In genomic region chr19:50657672-50658437, GRCh38 we compare ENCODE assay signal across 8 cellular contexts. TPM values are rescaled to one million over a fixed set of nuclear protein-coding genes. Genes with fewer than 3 reads are reported as not detected.
DNase-seq lines count a peak whose midpoint lies in the region; ATAC-seq and TF ChIP-seq lines count a peak whose summit lies in the region.

No MANE protein-coding gene starts in this region.

- ATAC-seq in stimulated activated naive CD8-positive, alpha-beta T cell treated with anti-CD3 and anti-CD28 coated beads, Interleukin-15, Interleukin-2, amounts not matched to agents 100 U/mL and 50 U/mL, for 24 hours: peak; percentile 98
- no peak for ATAC-seq in GM18873 (IDR thresholded peaks at IDR 0.05; ENCODE audit: low FRiP score, unreplicated experiment)

- H3K4me1 Mint-ChIP-seq in neural crest cell: peaks cover 38% of the 10 kb centered on the region

- H3K4me3 Mint-ChIP-seq in neural crest cell: peak overlapping the region; percentile 92

- peak; percentile 99 for DNase-seq in DMS79 treated with DMSO at 0.1 percent for 48 hours (lab: John Stamatoyannopoulos, UW)
- DNase-seq in HS-5 (ENCODE audit: low read depth): peak; percentile 96
- peak; percentile 98 for DNase-seq in SIG-M5 (lab: John Stamatoyannopoulos, UW)
- DNase-seq in activated gamma-delta T cell (lab: John Stamatoyannopoulos, UW): peak; percentile 52
- peak; percentile 93 for DNase-seq in fibroblast of the conjunctiva (ENCODE audit: low read depth)
- DNase-seq in neural crest cell (ENCODE audit: low read depth, low spot score): peak; percentile 97
- peak; percentile 91 for DNase-seq in stimulated activated naive CD8-positive, alpha-beta T cell treated with anti-CD3 and anti-CD28 coated beads, Interleukin-15, Interleukin-2, amounts not matched to agents 100 U/mL and 50 U/mL, for 24 hours

- H3K36me3 Mint-ChIP-seq in neural crest cell (ENCODE audit: low read depth): no peaks in the 10 kb centered on the region

- no peaks in the 10 kb centered on the region for H3K9me3 Mint-ChIP-seq in neural crest cell

- peak overlapping the region; percentile 94 for H3K27ac Mint-ChIP-seq in neural crest cell (ENCODE audit: unreplicated experiment)

- no peak for TF ChIP-seq CTCF in neural crest cell (conservative IDR thresholded peaks at IDR 0.05)

- H3K27me3 Mint-ChIP-seq in neural crest cell (ENCODE audit: low read depth): peaks cover 53% of the 10 kb centered on the region

RNA-seq across cellular contexts. Expression of gene C19orf81, which starts 8.6 kb away (rescaled TPM):
- 7.9 and 9.2 TPM in 2 replicates for total RNA-seq in neural crest cell

RNA-seq across cellular contexts. Expression of gene SYT3, which starts 18.2 kb away (rescaled TPM):
- 1.4 and 2.0 TPM in 2 replicates for total RNA-seq in neural crest cell
